Comparison of ENCODE assay signal across 19 cellular contexts in genomic region chr3:28978092-28978491, GRCh38.
"Had no signal": no experiment of that assay in that cellular context is flagged by ENCODE, and none has a peak within 500 bp of the region (broad histone marks: within the 10 kb centered on the region; RNA-seq: fewer than 3 reads in every experiment).

No MANE protein-coding gene starts in this region.

- H3K27me3 ChIP-seq: MG63, SJSA1 had no signal

- DNase-seq: IMR-90, Karpas-422, KG1, MG63, NCI-H1092, NCI-H1105 treated with DMSO at 0.1 percent for 48 hours, NCI-H1436, NCI-H1930, NCI-H2081, NCI-H2107, NCI-H345, NCI-H510A, NCI-H526 treated with DMSO at 0.1 percent for 48 hours, NCI-H774, Right ventricle myocardium superior, RPMI8226, SIG-M5 had no signal

- H3K9me3 ChIP-seq: MG63, SJSA1 had no signal

- H3K27ac ChIP-seq: SJSA1 had no signal

- H3K36me3 ChIP-seq: MG63, SJSA1 had no signal

- ATAC-seq: HepG2 had no signal

- H3K4me1 ChIP-seq: SJSA1 had no signal

- H3K4me3 ChIP-seq: MG63, SJSA1 had no signal
